Comparison of ENCODE assay signal across 8 cellular contexts in the genomic region with DNA sequence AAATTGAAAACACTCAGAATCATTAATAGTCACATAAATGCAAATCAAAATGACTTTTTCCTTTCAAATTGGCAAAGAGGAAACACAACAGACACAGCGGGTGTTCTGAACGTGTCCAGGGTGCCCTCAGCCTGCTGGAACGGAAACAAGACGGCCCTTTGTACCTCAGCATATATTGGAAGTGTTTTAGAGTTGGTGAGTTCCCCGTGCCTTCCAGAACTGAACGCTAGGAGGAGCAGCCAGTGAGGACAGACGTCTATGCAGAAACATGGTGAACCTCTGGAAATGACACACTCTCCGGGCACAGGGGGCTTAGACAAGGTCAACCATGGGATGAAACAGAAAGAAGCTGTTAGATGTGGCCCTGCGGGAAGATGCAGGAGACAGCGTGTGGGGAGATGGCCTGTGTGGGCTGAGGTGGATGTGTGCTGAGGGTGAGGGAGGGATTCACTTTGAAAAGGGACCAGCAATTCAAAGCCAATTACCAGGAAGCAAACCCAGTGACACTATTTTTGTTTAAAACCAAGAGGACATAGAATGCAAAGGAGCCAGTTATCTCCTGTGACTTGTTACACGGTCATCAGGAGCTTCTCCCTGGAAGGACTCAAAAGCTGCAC. TPM values are rescaled to one million over a fixed set of nuclear protein-coding genes. Genes with fewer than 3 reads are reported as not detected.
A peak's percentile ranks its signal among the peaks of the same experiment; 100 is the strongest.
DNase-seq lines count a peak whose midpoint lies in the region; ATAC-seq and TF ChIP-seq lines count a peak whose summit lies in the region.

No MANE protein-coding gene starts in this region.

- no peaks in the 10 kb centered on the region for H3K36me3 Mint-ChIP-seq in T-cell

- H3K9me3 ChIP-seq in DOHH2 (ENCODE audit: control insufficient read depth, insufficient read depth, low read length): no peaks in the 10 kb centered on the region

- no peak overlapping the region for H3K4me3 ChIP-seq in DOHH2 (ENCODE audit: low read length)

- no peak for TF ChIP-seq EP300 in Ishikawa (IDR thresholded peaks at IDR 0.05; ENCODE audit: borderline replicate concordance)

- POLR2A ChIA-PET in T-cell (lab: Charles Lee): no interaction called here

- H3K4me1 ChIP-seq in DOHH2 (ENCODE audit: control insufficient read depth, low read length): peaks cover 3% of the 10 kb centered on the region; the same call in 1 of the 2 replicates

- no peaks in the 10 kb centered on the region for H3F3A ChIP-seq in DOHH2 (ENCODE audit: control insufficient read depth, insufficient read depth)

- CTCF ChIA-PET in T-cell (lab: Charles Lee): no interaction called here

- no peak overlapping the region for H3K4me2 ChIP-seq in DOHH2 (ENCODE audit: low read length)

- no peak overlapping the region for H3K4me3 Mint-ChIP-seq in T-cell

- TF ChIP-seq CTCF in DOHH2 (IDR thresholded peaks at IDR 0.05; ENCODE audit: low read depth, low read length, poor library complexity, severe bottlenecking): peak; percentile 75

- H3K27me3 Mint-ChIP-seq in T-cell: peaks cover 19 to 29% of the 10 kb centered on the region in 2 donors

- H3K36me3 ChIP-seq in DOHH2 (ENCODE audit: control insufficient read depth, low read length): no peaks in the 10 kb centered on the region

- no peaks in the 10 kb centered on the region for H3K9me3 Mint-ChIP-seq in T-cell

- H4K20me1 ChIP-seq in DOHH2 (ENCODE audit: control insufficient read depth, insufficient read depth, low read depth, low read length): no peaks in the 10 kb centered on the region

- peaks cover 18% of the 10 kb centered on the region for H3K27me3 ChIP-seq in DOHH2 (ENCODE audit: control insufficient read depth, low read length)

- ATAC-seq in T-cell (replicated peaks in 1 of 4) (peak; percentile 89 to 99 (median 94)), GM19328 (IDR thresholded peaks at IDR 0.05; ENCODE audit: unreplicated experiment) (no peak), GM18519 (IDR thresholded peaks at IDR 0.05; ENCODE audit: low FRiP score, unreplicated experiment) (no peak)

- peaks cover 12 to 14% (median 12%) of the 10 kb centered on the region in 3 donors for H3K4me1 Mint-ChIP-seq in T-cell

- TF ChIP-seq RAD21 in Ishikawa (IDR thresholded peaks at IDR 0.05; ENCODE audit: low read depth): peak; percentile 61

- DNase-seq in T-cell (peak; percentile 12 to 63 (median 43)), astrocyte of the hippocampus (ENCODE audit: low read depth, low spot score) (peak; percentile 74), hepatic stellate cell (ENCODE audit: low spot score) (peak; percentile 80)
- peak; percentile 67 for DNase-seq in stimulated activated CD4-positive, alpha-beta T cell treated with anti-CD3 and anti-CD28 coated beads, Interleukin-15, amount 100 ng/mL, for 24 hours

- no peaks in the 10 kb centered on the region for H3K79me2 ChIP-seq in DOHH2 (ENCODE audit: control insufficient read depth, low read length)

- H3K9me2 ChIP-seq in DOHH2 (replicated peaks; ENCODE audit: control insufficient read depth, low read length): no peaks in the 10 kb centered on the region

- no peak overlapping the region for H3K27ac ChIP-seq in DOHH2 (ENCODE audit: low read depth, low read length)

- peak overlapping the region; percentile 7 to 23 for H3K27ac Mint-ChIP-seq in T-cell

TF ChIP-seq in Ishikawa, 13 proteins besides CTCF, POLR2A, EP300 and RAD21:
- TF ChIP-seq TCF12 (IDR thresholded peaks at IDR 0.05; ENCODE audit: low read depth): no peak
- TF ChIP-seq TAF1 (IDR thresholded peaks at IDR 0.05; ENCODE audit: low read depth): no peak
- TF ChIP-seq YY1 (IDR thresholded peaks at IDR 0.05; ENCODE audit: low read depth): 0 out of 2 replicates have a peak, but pooled peaks have one; percentile 26

RNA-seq across cellular contexts. Expression of a gene that starts 40.4 kb away (rescaled TPM):
- total RNA-seq in T-cell: 1 to 10 TPM; 3.0 to 5.3 (median 3.9) TPM

Comparison
In these comparisons a context has a peak if more than half of its experiments do, and no peak if none do; other contexts are left out.
1. ATAC-seq: peak in T-cell (4 of 4); none in GM19328 (single experiment) and GM18519 (single experiment).
2. Peak in every context shown above with its lines, with median percentiles within 50 percentile points of each other: DNase-seq.